Comparison of ENCODE assay signal across 28 cellular contexts in the genomic region with DNA sequence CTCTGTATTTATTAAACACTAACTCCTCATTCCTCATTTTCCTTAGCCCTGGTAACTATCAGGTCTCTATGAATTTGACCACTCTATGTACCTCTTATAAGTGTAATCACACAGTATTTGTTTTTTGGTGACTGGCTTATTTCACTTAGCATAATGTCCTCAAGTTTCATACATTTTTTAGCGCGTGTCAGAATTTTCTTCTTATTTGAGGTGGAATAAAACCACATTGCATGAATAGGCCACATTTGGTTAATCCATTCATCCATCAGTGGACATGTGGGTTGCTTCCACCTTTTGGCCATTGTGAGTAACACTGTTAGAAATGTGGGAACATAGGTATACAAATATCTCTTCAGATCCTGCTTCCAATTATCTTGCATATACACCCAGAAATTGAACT.
DNase-seq lines count a peak whose midpoint lies in the region; ATAC-seq lines count a peak whose summit lies in the region.
"Had no signal": no experiment of that assay in that cellular context is flagged by ENCODE, and none has a peak within 500 bp of the region (broad histone marks: within the 10 kb centered on the region; RNA-seq: fewer than 3 reads in every experiment).

No MANE protein-coding gene starts in this region.

- ATAC-seq in left lobe of liver = peak; percentile 39
- ATAC-seq: esophagus mucosa, gastroesophageal sphincter, left colon had no signal

- peak; percentile 21 for DNase-seq in H4 (ENCODE audit: low spot score)
- peak; percentile 16 for DNase-seq in NCI-H226
- peak; percentile 68 for DNase-seq in astrocyte of the hippocampus (ENCODE audit: low read depth, low spot score)
- no peak for DNase-seq in left lobe of liver (ENCODE audit: low spot score)
- no peak for DNase-seq in glomerular visceral epithelial cell (ENCODE audit: extremely low spot score)
- no peak for DNase-seq in superior temporal gyrus (ENCODE audit: extremely low spot score)
- DNase-seq in GM03348 (ENCODE audit: low spot score) = no peak
- DNase-seq: activated CD4-positive, alpha-beta T cell treated with anti-CD3 and anti-CD28 coated beads for 4 hours; activated effector memory CD4-positive, alpha-beta T cell treated with Interleukin-2 at 50 U/mL for 16 hours; activated naive CD8-positive, alpha-beta T cell treated with anti-CD3 and anti-CD28 coated beads for 36 hours; activated T-cell treated with anti-CD3 and anti-CD28 coated beads, Interleukin-2, amount 50 U/mL, for 1 hour; aorta; central memory CD4-positive, alpha-beta T cell; COR-L47; DMS79 treated with DMSO at 0.1 percent for 48 hours; hypothalamus; Kasumi-1; left colon; NCI-H1436 treated with DMSO at 0.1 percent for 48 hours; NCI-H345; nephron progenitor cell; ovary; SHP77; stimulated activated naive CD4-positive, alpha-beta T cell; SW 1271; upper lobe of left lung had no signal

Comparison
In these comparisons a context has a peak if more than half of its experiments do, and no peak if none do; other contexts are left out.
1. DNase-seq: peak in H4 (single experiment), NCI-H226 (single experiment) and astrocyte of the hippocampus (single experiment); none in left lobe of liver (single experiment), glomerular visceral epithelial cell (single experiment), superior temporal gyrus (single experiment) and GM03348 (single experiment).